In the genomic region with DNA sequence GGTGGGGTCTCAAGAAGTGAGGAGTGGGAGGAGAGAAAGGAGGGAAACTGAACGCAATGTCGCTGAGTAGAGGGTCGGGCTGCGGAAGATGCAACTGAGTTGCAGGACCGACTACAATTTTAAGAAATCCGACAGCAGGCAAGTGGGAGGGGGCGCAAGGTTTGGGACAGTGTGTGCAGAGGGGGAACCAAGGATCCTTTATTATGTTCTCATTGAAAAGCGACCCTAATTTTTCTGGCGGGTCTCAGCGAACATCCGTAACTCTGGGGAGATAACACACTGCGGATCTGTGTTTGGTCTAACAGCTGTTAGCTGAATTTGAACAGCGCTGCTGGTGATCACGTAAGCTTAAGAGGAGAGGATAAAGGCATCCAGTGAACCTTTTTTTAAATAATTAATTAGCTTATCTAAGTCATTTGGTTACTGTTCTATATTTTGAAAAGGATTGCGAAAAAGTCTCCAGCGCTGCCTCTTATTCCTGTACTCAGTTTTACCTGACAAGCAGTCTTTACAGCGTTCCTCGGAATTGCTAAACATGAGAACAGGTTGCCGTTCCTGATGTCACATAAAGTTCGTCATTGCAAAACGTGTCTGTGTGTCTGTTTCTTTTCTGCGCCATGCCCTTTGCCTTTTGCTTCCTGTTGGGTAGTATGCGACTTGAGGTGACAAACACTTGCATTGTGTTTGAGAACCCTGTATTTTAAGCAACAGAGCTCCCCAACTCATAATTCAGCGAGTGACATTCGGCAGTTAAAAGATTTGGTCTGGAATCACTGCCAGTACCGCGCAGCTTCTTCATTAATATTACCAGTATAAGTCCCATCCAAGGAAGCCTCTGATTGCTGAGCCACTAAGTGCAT, we compare ENCODE assay signal across 24 cellular contexts. TPM values are rescaled to one million over a fixed set of nuclear protein-coding genes. Genes with fewer than 3 reads are reported as not detected.
DNase-seq lines count a peak whose midpoint lies in the region; ATAC-seq and TF ChIP-seq lines count a peak whose summit lies in the region.
"Had no signal": no experiment of that assay in that cellular context is flagged by ENCODE, and none has a peak within 500 bp of the region (broad histone marks: within the 10 kb centered on the region; RNA-seq: fewer than 3 reads in every experiment).

No MANE protein-coding gene starts in this region.

- ATAC-seq in HG02884 (IDR thresholded peaks at IDR 0.05; ENCODE audit: unreplicated experiment) = no peak
- ATAC-seq in GM18868 (IDR thresholded peaks at IDR 0.05; ENCODE audit: unreplicated experiment) = no peak
- ATAC-seq: CD8-positive, alpha-beta T cell; effector memory CD8-positive, alpha-beta T cell; HCT116 had no signal

- H2AFZ ChIP-seq in osteoblast (ENCODE audit: low read length) = no peak overlapping the region

- H3K36me3 ChIP-seq in ES-I3 (ENCODE audit: insufficient read depth, low read length) (no peaks in the 10 kb centered on the region), adipocyte (ENCODE audit: control insufficient read depth, insufficient read depth, low read length, severe bottlenecking) (no peaks in the 10 kb centered on the region), osteoblast (ENCODE audit: insufficient read depth, low read length) (no peaks in the 10 kb centered on the region)
- H3K36me3 ChIP-seq: heart right ventricle, sigmoid colon, stomach had no signal

- H3K9ac ChIP-seq in ES-I3 (ENCODE audit: low read depth, low read length) (peak overlapping the region; percentile 54; the same call in 1 of the 2 replicates), adipocyte (ENCODE audit: low read length) (no peak overlapping the region)

- H3K79me2 ChIP-seq in osteoblast (ENCODE audit: insufficient read depth, low read length) = no peaks in the 10 kb centered on the region

- H3K27me3 ChIP-seq in adipocyte (replicated peaks; ENCODE audit: control insufficient read depth, insufficient read depth, low read length) (peaks cover 83% of the 10 kb centered on the region), osteoblast (ENCODE audit: insufficient read depth, low read length) (peaks cover 56% of the 10 kb centered on the region)

- H3K27ac ChIP-seq in osteoblast (ENCODE audit: low read depth, low read length) = no peak overlapping the region
- H3K27ac ChIP-seq: heart right ventricle, sigmoid colon, stomach had no signal

- H3K4me2 ChIP-seq in osteoblast (ENCODE audit: insufficient read depth, low read length) = no peak overlapping the region

- no peak for TF ChIP-seq CTCF in osteoblast (IDR thresholded peaks at IDR 0.05; ENCODE audit: extremely low read depth, low read depth, low read length)

- no peaks in the 10 kb centered on the region; the same call in 1 of the 2 replicates for H3K4me1 ChIP-seq in ES-I3 (ENCODE audit: insufficient read depth, low read length)
- peaks cover 2% of the 10 kb centered on the region for H3K4me1 ChIP-seq in adipocyte (ENCODE audit: control insufficient read depth, insufficient read depth, low read length)
- H3K4me1 ChIP-seq in osteoblast (ENCODE audit: insufficient read depth, low read length) = no peaks in the 10 kb centered on the region

- H3K9me3 ChIP-seq in ES-I3 (ENCODE audit: control insufficient read depth, insufficient read depth, low read length) (no peaks in the 10 kb centered on the region), adipocyte (ENCODE audit: control insufficient read depth, low read length) (peaks cover 19% of the 10 kb centered on the region), osteoblast (ENCODE audit: low read depth, low read length) (peaks cover 3% of the 10 kb centered on the region)
- H3K9me3 ChIP-seq: sigmoid colon had no signal

- H3K4me3 ChIP-seq in adipocyte (ENCODE audit: low read length) (peak overlapping the region; percentile 54), osteoblast (ENCODE audit: insufficient read depth, low read length) (no peak overlapping the region)

- no peak for DNase-seq in adipocyte (ENCODE audit: low read depth)
- DNase-seq in iPS DF 19.7 (ENCODE audit: low read depth, low spot score) = peak; percentile 30
- DNase-seq in osteoblast (ENCODE audit: insufficient read length, low spot score, missing footprints) = peak; percentile 74
- no peak for DNase-seq in T-helper 9 cell
- DNase-seq in NCI-H1417 treated with DMSO at 0.1 percent for 48 hours (lab: John Stamatoyannopoulos, UW) = no peak
- DNase-seq: activated B cell treated with CpG ODN at 0.5 μM for 24 hours; CD8-positive, alpha-beta T cell; central memory CD4-positive, alpha-beta T cell; effector memory CD8-positive, alpha-beta T cell; heart right ventricle; Karpas-422; midbrain; NCI-H1092 treated with DMSO at 0.1 percent for 48 hours; NCI-H2107; SIG-M5; sigmoid colon; stomach had no signal

- no peaks in the 10 kb centered on the region for H4K20me1 ChIP-seq in osteoblast (ENCODE audit: insufficient read depth, low read length)

RNA-seq across cellular contexts. Expression of gene HTR2C, which starts 1.3 kb away (rescaled TPM):
- total RNA-seq in osteoblast = not detected in 2 replicates
- total RNA-seq: activated B cell treated with CpG ODN at 0.5 μM for 24 hours; activated T-helper 1 cell treated with anti-CD3 and anti-CD28 coated beads, Interleukin-12 subunit alpha, Interleukin-12 subunit beta, Interleukin-2, Interleukin-4 antibody, amounts not matched to agents 30 ng/mL and 10 ng/mL and 1 ng/mL, durations not matched to agents 14 hours and 24 hours and 36 hours; CD8-positive, alpha-beta T cell; heart right ventricle; OCI-LY7; sigmoid colon; stomach; T-helper 2 cell treated with Interferon-gamma antibody and Interleukin-4, amounts not matched to agents 100 ng/mL and 5 ng/mL, for 36 hours had no signal

Comparison
In these comparisons a context has a peak if more than half of its experiments do, and no peak if none do; other contexts are left out.
1. DNase-seq: peak in iPS DF 19.7 (single experiment) and osteoblast (single experiment); none in adipocyte (single experiment), T-helper 9 cell (single experiment) and NCI-H1417 treated with DMSO at 0.1 percent for 48 hours (single experiment).